Comparison of ENCODE assay signal across 1 cellular context in genomic region chr6:123841067-123841896, GRCh38.
A peak's percentile ranks its signal among the peaks of the same experiment; 100 is the strongest.
TF ChIP-seq lines count a peak whose summit lies in the region.

No MANE protein-coding gene starts in this region.

TF ChIP-seq in HEK293, 187 proteins besides CTCF, POLR2A, EP300 and RAD21 (continued from another document and continues in another):
- TF ChIP-seq ZNF449 (tag by site-specific recombination; IDR thresholded peaks at IDR 0.05) (peak; percentile 32; the same call in 1 of the 2 replicates), AEBP2 (tag by site-specific recombination; IDR thresholded peaks at IDR 0.05; ENCODE audit: borderline replicate concordance) (no peak), BCL6B (tag by site-specific recombination; IDR thresholded peaks at IDR 0.05) (peak; percentile 94), ZNF10 (tag by site-specific recombination; IDR thresholded peaks at IDR 0.05) (peak; percentile 85), GLIS1 (tag by site-specific recombination; IDR thresholded peaks at IDR 0.05) (no peak), SETDB1 (IDR thresholded peaks at IDR 0.05; ENCODE audit: insufficient read length, low read length) (peak; percentile 40), ZNF768 (tag by site-specific recombination; IDR thresholded peaks at IDR 0.05) (no peak), ZNF626 (tag by site-specific recombination; IDR thresholded peaks at IDR 0.05) (no peak), IKZF3 (tag by site-specific recombination; IDR thresholded peaks at IDR 0.05) (peak; percentile 97), ZNF658 (tag by site-specific recombination; IDR thresholded peaks at IDR 0.05) (no peak), ZNF19 (tag by site-specific recombination; IDR thresholded peaks at IDR 0.05; ENCODE audit: low read depth) (peak; percentile 9; the same call in 1 of the 2 replicates), ZNF211 (tag by site-specific recombination; IDR thresholded peaks at IDR 0.05; ENCODE audit: low read depth) (no peak), GFI1B (tag by site-specific recombination; IDR thresholded peaks at IDR 0.05) (peak; percentile 94), ZNF16 (tag by site-specific recombination; IDR thresholded peaks at IDR 0.05; ENCODE audit: low read depth) (no peak), ZBTB17 (tag by site-specific recombination; IDR thresholded peaks at IDR 0.05) (peak; percentile 90), ZNF76 (tag by site-specific recombination; IDR thresholded peaks at IDR 0.05; ENCODE audit: borderline replicate concordance, low read depth) (peak; percentile 57; the same call in 1 of the 2 replicates), MZF1 (tag by site-specific recombination; IDR thresholded peaks at IDR 0.05; ENCODE audit: borderline replicate concordance) (peak; percentile 82), ZNF26 (tag by site-specific recombination; IDR thresholded peaks at IDR 0.05) (no peak), ZBTB8A (tag by site-specific recombination; IDR thresholded peaks at IDR 0.05) (peak; percentile 83), ZNF777 (tag by site-specific recombination; IDR thresholded peaks at IDR 0.05; ENCODE audit: borderline replicate concordance) (no peak), ZNF600 (tag by site-specific recombination; IDR thresholded peaks at IDR 0.05) (peak; percentile 41), GLI4 (tag by site-specific recombination; IDR thresholded peaks at IDR 0.05) (no peak), ZNF362 (tag by site-specific recombination; IDR thresholded peaks at IDR 0.05) (peak; percentile 70; the same call in 1 of the 2 replicates), ZNF610 (tag by site-specific recombination; IDR thresholded peaks at IDR 0.05; ENCODE audit: borderline replicate concordance) (0 out of 2 replicates have a peak, but pooled peaks have one; percentile 74), ZNF660 (tag by site-specific recombination; IDR thresholded peaks at IDR 0.05) (peak; percentile 57; the same call in 1 of the 2 replicates), ZNF335 (tag by site-specific recombination; conservative IDR thresholded peaks at IDR 0.05) (no peak), ZNF571 (tag by site-specific recombination; IDR thresholded peaks at IDR 0.05) (no peak), ZNF354C (tag by site-specific recombination; IDR thresholded peaks at IDR 0.05; ENCODE audit: borderline replicate concordance, low read depth) (no peak), HOXD13 (CRISPR knock-in tag; IDR thresholded peaks at IDR 0.05; ENCODE audit: borderline replicate concordance) (no peak), HIC1 (tag by site-specific recombination; IDR thresholded peaks at IDR 0.05) (peak; percentile 89), ZSCAN30 (tag by site-specific recombination; IDR thresholded peaks at IDR 0.05) (peak; percentile 93), REST (tag by site-specific recombination; IDR thresholded peaks at IDR 0.05) (no peak), ZNF560 (tag by site-specific recombination; IDR thresholded peaks at IDR 0.05; ENCODE audit: borderline replicate concordance) (no peak), ZNF394 (tag by site-specific recombination; IDR thresholded peaks at IDR 0.05; ENCODE audit: borderline replicate concordance) (peak; percentile 69; the same call in 1 of the 2 replicates), FEZF1 (tag by site-specific recombination; IDR thresholded peaks at IDR 0.05) (peak; percentile 99), ZNF701 (tag by site-specific recombination; IDR thresholded peaks at IDR 0.05) (no peak), ZNF530 (tag by site-specific recombination; IDR thresholded peaks at IDR 0.05; ENCODE audit: low read depth) (no peak), ZNF585B (tag by site-specific recombination; IDR thresholded peaks at IDR 0.05) (no peak), KLF7 (tag by site-specific recombination; IDR thresholded peaks at IDR 0.05; ENCODE audit: borderline replicate concordance) (peak; percentile 89), KLF8 (tag by site-specific recombination; IDR thresholded peaks at IDR 0.05) (peak; percentile 79), PRDM4 (tag by site-specific recombination; IDR thresholded peaks at IDR 0.05) (peak; percentile 92), ZNF146 (tag by site-specific recombination; IDR thresholded peaks at IDR 0.05) (no peak), ZNF391 (tag by site-specific recombination; IDR thresholded peaks at IDR 0.05; ENCODE audit: borderline replicate concordance, low read depth) (no peak), YY2 (tag by site-specific recombination; IDR thresholded peaks at IDR 0.05) (peak; percentile 70), ZNF140 (tag by site-specific recombination; IDR thresholded peaks at IDR 0.05) (no peak), ZSCAN16 (tag by site-specific recombination; IDR thresholded peaks at IDR 0.05) (peak; percentile 87), ZNF175 (tag by site-specific recombination; IDR thresholded peaks at IDR 0.05) (no peak), ZNF221 (tag by site-specific recombination; IDR thresholded peaks at IDR 0.05; ENCODE audit: borderline replicate concordance) (0 out of 2 replicates have a peak, but pooled peaks have one; percentile 47), ZBTB26 (tag by site-specific recombination; optimal IDR thresholded peaks at IDR 0.05) (no peak), ZNF423 (tag by site-specific recombination; IDR thresholded peaks at IDR 0.05) (no peak)
